In the genomic region with DNA sequence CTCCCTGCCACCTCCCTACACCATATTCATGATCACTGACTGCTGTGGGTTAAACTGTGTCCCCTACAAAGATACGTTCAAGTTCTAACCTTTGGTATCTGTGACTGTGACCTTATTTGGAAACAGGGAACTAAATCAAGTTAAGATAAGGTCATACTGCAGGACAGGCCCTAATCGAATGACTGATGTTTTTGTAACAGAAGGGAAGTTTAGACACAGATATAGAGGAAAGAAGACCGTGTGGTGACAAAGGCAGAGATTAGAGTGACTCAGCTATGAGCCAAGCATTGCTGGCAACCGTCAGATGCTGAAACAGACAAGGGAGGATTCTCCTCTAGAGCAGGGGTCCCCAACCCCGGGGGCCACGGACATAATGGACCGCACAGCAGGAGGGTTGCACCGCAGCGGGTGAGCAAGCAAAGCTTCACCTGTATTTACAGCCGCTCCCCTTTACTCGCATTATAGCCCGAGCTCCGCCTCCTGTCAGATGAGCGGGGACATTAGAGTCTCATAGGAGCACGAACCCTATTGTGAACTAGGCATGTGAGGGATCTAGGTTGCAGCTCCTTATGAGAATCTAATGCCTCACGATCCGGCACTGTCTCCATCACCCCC, we compare ENCODE assay signal across 1 cellular context.
TF ChIP-seq lines count a peak whose summit lies in the region.

No MANE protein-coding gene starts in this region.

TF ChIP-seq in K562, 482 proteins besides CTCF, POLR2A, EP300 and RAD21 (continues in another document):
- TF ChIP-seq ESRRA (IDR thresholded peaks at IDR 0.05; ENCODE audit: borderline replicate concordance, low read depth) (no peak), FOSL1 (tag; conservative IDR thresholded peaks at IDR 0.05) (peak; percentile 88), ZFPM2 (CRISPR knock-in tag; IDR thresholded peaks at IDR 0.05) (no peak), NFE2L1 (tag; IDR thresholded peaks at IDR 0.05; ENCODE audit: borderline replicate concordance, low read depth) (no peak), GATA2 (CRISPR knock-in tag; IDR thresholded peaks at IDR 0.05) (no peak), ERF (CRISPR knock-in tag; IDR thresholded peaks at IDR 0.05) (no peak), MAFG (tag; conservative IDR thresholded peaks at IDR 0.05) (0 out of 2 replicates have a peak, but pooled peaks have one; percentile 10), RBM34 (IDR thresholded peaks at IDR 0.05; ENCODE audit: borderline replicate concordance, insufficient read depth, low read length) (no peak), SP2 (IDR thresholded peaks at IDR 0.05; ENCODE audit: extremely low read depth, low read depth, low read length, poor library complexity, severe bottlenecking) (no peak), EHMT2 (IDR thresholded peaks at IDR 0.05) (no peak), NFYB (IDR thresholded peaks at IDR 0.05; ENCODE audit: extremely low read depth, insufficient read length) (no peak), LEF1 (IDR thresholded peaks at IDR 0.05) (no peak), GTF2F1 (IDR thresholded peaks at IDR 0.05; ENCODE audit: low read depth, low read length) (no peak), GABPB2 (CRISPR knock-in tag; conservative IDR thresholded peaks at IDR 0.05) (no peak), MTF1 (CRISPR knock-in tag; IDR thresholded peaks at IDR 0.05; ENCODE audit: borderline replicate concordance) (no peak), ELF2 (CRISPR knock-in tag; IDR thresholded peaks at IDR 0.05) (no peak), RBFOX2 (IDR thresholded peaks at IDR 0.05; ENCODE audit: low read depth, low read length) (no peak), PCBP1 (IDR thresholded peaks at IDR 0.05; ENCODE audit: low read depth, low read length, poor library complexity, severe bottlenecking) (no peak), ZNF24 (IDR thresholded peaks at IDR 0.05) (no peak), ZNF444 (CRISPR knock-in tag; IDR thresholded peaks at IDR 0.05) (no peak), ZC3H8 (IDR thresholded peaks at IDR 0.05) (no peak), HDAC2 (IDR thresholded peaks at IDR 0.05) (no peak), CREM (IDR thresholded peaks at IDR 0.05; ENCODE audit: low read depth) (0 out of 2 replicates have a peak, but pooled peaks have one; percentile 10), SRF (CRISPR knock-in tag; IDR thresholded peaks at IDR 0.05) (peak in 1 of 2 experiments; percentile 77; a peak in 2 of 4 replicates), NRF1 (conservative IDR thresholded peaks at IDR 0.05 in 1 of 2, IDR thresholded peaks at IDR 0.05 in 1 of 2) (no peak), CAMTA2 (CRISPR knock-in tag; conservative IDR thresholded peaks at IDR 0.05) (no peak), TAL1 (IDR thresholded peaks at IDR 0.05) (0 out of 2 replicates have a peak, but pooled peaks have one; percentile 5), YY1 (IDR thresholded peaks at IDR 0.05; ENCODE audit: borderline replicate concordance in 1 of 3, control insufficient read depth in 1 of 3, extremely low read depth in 1 of 3, insufficient read depth in 3 of 3, insufficient read length in 1 of 3, insufficient replicate concordance in 2 of 3, low read depth in 1 of 3, low read length in 2 of 3) (no peak), NFXL1 (CRISPR knock-in tag; IDR thresholded peaks at IDR 0.05) (no peak), HCFC1 (IDR thresholded peaks at IDR 0.05; ENCODE audit: low read depth, low read length) (no peak), ILF3 (IDR thresholded peaks at IDR 0.05; ENCODE audit: borderline replicate concordance) (no peak)
- TF ChIP-seq, protein P1, sequence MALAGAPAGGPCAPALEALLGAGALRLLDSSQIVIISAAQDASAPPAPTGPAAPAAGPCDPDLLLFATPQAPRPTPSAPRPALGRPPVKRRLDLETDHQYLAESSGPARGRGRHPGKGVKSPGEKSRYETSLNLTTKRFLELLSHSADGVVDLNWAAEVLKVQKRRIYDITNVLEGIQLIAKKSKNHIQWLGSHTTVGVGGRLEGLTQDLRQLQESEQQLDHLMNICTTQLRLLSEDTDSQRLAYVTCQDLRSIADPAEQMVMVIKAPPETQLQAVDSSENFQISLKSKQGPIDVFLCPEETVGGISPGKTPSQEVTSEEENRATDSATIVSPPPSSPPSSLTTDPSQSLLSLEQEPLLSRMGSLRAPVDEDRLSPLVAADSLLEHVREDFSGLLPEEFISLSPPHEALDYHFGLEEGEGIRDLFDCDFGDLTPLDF (CRISPR knock-in tag; IDR thresholded peaks at IDR 0.05) = no peak
- TF ChIP-seq, protein P2, sequence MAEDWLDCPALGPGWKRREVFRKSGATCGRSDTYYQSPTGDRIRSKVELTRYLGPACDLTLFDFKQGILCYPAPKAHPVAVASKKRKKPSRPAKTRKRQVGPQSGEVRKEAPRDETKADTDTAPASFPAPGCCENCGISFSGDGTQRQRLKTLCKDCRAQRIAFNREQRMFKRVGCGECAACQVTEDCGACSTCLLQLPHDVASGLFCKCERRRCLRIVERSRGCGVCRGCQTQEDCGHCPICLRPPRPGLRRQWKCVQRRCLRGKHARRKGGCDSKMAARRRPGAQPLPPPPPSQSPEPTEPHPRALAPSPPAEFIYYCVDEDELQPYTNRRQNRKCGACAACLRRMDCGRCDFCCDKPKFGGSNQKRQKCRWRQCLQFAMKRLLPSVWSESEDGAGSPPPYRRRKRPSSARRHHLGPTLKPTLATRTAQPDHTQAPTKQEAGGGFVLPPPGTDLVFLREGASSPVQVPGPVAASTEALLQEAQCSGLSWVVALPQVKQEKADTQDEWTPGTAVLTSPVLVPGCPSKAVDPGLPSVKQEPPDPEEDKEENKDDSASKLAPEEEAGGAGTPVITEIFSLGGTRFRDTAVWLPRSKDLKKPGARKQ (CRISPR knock-in tag; IDR thresholded peaks at IDR 0.05) = no peak
- TF ChIP-seq, protein P3, sequence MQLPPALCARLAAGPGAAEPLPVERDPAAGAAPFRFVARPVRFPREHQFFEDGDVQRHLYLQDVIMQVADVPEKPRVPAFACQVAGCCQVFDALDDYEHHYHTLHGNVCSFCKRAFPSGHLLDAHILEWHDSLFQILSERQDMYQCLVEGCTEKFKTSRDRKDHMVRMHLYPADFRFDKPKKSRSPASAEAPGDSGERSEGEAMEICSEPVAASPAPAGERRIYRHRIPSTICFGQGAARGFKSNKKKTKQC (CRISPR knock-in tag; IDR thresholded peaks at IDR 0.05) = no peak
- TF ChIP-seq, protein P4, sequence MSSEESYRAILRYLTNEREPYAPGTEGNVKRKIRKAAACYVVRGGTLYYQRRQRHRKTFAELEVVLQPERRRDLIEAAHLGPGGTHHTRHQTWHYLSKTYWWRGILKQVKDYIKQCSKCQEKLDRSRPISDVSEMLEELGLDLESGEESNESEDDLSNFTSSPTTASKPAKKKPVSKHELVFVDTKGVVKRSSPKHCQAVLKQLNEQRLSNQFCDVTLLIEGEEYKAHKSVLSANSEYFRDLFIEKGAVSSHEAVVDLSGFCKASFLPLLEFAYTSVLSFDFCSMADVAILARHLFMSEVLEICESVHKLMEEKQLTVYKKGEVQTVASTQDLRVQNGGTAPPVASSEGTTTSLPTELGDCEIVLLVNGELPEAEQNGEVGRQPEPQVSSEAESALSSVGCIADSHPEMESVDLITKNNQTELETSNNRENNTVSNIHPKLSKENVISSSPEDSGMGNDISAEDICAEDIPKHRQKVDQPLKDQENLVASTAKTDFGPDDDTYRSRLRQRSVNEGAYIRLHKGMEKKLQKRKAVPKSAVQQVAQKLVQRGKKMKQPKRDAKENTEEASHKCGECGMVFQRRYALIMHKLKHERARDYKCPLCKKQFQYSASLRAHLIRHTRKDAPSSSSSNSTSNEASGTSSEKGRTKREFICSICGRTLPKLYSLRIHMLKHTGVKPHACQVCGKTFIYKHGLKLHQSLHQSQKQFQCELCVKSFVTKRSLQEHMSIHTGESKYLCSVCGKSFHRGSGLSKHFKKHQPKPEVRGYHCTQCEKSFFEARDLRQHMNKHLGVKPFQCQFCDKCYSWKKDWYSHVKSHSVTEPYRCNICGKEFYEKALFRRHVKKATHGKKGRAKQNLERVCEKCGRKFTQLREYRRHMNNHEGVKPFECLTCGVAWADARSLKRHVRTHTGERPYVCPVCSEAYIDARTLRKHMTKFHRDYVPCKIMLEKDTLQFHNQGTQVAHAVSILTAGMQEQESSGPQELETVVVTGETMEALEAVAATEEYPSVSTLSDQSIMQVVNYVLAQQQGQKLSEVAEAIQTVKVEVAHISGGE (CRISPR knock-in tag; IDR thresholded peaks at IDR 0.05) = no peak
- TF ChIP-seq, protein P5, sequence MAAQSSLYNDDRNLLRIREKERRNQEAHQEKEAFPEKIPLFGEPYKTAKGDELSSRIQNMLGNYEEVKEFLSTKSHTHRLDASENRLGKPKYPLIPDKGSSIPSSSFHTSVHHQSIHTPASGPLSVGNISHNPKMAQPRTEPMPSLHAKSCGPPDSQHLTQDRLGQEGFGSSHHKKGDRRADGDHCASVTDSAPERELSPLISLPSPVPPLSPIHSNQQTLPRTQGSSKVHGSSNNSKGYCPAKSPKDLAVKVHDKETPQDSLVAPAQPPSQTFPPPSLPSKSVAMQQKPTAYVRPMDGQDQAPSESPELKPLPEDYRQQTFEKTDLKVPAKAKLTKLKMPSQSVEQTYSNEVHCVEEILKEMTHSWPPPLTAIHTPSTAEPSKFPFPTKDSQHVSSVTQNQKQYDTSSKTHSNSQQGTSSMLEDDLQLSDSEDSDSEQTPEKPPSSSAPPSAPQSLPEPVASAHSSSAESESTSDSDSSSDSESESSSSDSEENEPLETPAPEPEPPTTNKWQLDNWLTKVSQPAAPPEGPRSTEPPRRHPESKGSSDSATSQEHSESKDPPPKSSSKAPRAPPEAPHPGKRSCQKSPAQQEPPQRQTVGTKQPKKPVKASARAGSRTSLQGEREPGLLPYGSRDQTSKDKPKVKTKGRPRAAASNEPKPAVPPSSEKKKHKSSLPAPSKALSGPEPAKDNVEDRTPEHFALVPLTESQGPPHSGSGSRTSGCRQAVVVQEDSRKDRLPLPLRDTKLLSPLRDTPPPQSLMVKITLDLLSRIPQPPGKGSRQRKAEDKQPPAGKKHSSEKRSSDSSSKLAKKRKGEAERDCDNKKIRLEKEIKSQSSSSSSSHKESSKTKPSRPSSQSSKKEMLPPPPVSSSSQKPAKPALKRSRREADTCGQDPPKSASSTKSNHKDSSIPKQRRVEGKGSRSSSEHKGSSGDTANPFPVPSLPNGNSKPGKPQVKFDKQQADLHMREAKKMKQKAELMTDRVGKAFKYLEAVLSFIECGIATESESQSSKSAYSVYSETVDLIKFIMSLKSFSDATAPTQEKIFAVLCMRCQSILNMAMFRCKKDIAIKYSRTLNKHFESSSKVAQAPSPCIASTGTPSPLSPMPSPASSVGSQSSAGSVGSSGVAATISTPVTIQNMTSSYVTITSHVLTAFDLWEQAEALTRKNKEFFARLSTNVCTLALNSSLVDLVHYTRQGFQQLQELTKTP (IDR thresholded peaks at IDR 0.05; ENCODE audit: low read depth in 1 of 2, partially characterized antibody in 2 of 2) = no peak
- TF ChIP-seq, protein P6, sequence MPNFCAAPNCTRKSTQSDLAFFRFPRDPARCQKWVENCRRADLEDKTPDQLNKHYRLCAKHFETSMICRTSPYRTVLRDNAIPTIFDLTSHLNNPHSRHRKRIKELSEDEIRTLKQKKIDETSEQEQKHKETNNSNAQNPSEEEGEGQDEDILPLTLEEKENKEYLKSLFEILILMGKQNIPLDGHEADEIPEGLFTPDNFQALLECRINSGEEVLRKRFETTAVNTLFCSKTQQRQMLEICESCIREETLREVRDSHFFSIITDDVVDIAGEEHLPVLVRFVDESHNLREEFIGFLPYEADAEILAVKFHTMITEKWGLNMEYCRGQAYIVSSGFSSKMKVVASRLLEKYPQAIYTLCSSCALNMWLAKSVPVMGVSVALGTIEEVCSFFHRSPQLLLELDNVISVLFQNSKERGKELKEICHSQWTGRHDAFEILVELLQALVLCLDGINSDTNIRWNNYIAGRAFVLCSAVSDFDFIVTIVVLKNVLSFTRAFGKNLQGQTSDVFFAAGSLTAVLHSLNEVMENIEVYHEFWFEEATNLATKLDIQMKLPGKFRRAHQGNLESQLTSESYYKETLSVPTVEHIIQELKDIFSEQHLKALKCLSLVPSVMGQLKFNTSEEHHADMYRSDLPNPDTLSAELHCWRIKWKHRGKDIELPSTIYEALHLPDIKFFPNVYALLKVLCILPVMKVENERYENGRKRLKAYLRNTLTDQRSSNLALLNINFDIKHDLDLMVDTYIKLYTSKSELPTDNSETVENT (CRISPR knock-in tag; IDR thresholded peaks at IDR 0.05) = no peak
- TF ChIP-seq, protein P7, sequence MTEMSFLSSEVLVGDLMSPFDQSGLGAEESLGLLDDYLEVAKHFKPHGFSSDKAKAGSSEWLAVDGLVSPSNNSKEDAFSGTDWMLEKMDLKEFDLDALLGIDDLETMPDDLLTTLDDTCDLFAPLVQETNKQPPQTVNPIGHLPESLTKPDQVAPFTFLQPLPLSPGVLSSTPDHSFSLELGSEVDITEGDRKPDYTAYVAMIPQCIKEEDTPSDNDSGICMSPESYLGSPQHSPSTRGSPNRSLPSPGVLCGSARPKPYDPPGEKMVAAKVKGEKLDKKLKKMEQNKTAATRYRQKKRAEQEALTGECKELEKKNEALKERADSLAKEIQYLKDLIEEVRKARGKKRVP (CRISPR knock-in tag; IDR thresholded peaks at IDR 0.05) = no peak
- TF ChIP-seq, protein P8, sequence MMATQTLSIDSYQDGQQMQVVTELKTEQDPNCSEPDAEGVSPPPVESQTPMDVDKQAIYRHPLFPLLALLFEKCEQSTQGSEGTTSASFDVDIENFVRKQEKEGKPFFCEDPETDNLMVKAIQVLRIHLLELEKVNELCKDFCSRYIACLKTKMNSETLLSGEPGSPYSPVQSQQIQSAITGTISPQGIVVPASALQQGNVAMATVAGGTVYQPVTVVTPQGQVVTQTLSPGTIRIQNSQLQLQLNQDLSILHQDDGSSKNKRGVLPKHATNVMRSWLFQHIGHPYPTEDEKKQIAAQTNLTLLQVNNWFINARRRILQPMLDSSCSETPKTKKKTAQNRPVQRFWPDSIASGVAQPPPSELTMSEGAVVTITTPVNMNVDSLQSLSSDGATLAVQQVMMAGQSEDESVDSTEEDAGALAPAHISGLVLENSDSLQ (IDR thresholded peaks at IDR 0.05) = peak; percentile 57; the same call in 1 of the 2 replicates
- TF ChIP-seq, protein P9, sequence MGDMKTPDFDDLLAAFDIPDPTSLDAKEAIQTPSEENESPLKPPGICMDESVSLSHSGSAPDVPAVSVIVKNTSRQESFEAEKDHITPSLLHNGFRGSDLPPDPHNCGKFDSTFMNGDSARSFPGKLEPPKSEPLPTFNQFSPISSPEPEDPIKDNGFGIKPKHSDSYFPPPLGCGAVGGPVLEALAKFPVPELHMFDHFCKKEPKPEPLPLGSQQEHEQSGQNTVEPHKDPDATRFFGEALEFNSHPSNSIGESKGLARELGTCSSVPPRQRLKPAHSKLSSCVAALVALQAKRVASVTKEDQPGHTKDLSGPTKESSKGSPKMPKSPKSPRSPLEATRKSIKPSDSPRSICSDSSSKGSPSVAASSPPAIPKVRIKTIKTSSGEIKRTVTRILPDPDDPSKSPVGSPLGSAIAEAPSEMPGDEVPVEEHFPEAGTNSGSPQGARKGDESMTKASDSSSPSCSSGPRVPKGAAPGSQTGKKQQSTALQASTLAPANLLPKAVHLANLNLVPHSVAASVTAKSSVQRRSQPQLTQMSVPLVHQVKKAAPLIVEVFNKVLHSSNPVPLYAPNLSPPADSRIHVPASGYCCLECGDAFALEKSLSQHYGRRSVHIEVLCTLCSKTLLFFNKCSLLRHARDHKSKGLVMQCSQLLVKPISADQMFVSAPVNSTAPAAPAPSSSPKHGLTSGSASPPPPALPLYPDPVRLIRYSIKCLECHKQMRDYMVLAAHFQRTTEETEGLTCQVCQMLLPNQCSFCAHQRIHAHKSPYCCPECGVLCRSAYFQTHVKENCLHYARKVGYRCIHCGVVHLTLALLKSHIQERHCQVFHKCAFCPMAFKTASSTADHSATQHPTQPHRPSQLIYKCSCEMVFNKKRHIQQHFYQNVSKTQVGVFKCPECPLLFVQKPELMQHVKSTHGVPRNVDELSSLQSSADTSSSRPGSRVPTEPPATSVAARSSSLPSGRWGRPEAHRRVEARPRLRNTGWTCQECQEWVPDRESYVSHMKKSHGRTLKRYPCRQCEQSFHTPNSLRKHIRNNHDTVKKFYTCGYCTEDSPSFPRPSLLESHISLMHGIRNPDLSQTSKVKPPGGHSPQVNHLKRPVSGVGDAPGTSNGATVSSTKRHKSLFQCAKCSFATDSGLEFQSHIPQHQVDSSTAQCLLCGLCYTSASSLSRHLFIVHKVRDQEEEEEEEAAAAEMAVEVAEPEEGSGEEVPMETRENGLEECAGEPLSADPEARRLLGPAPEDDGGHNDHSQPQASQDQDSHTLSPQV (IDR thresholded peaks at IDR 0.05) = no peak
